ENCODE assay signal across 29 cellular contexts in the genomic region with DNA sequence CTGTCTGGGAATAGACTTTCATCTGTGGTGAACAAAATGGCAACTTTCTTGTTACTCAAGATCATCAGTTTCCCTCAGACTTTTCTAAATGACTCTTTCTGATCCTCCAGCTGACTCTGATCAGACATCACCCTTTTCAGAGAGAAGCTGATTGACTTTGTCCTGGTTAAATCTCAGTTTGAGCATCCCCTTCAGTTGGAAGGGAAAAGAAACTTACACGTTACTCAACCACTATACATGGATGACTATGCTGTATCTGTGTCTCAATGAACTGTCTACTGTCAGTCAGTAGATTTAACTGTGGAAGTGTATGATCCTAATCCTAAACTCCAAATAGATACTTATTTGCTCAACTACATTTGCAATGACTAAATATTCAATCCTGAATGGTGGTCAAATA.
"Had no signal": no experiment of that assay in that cellular context is flagged by ENCODE, and none has a peak within 500 bp of the region (broad histone marks: within the 10 kb centered on the region; RNA-seq: fewer than 3 reads in every experiment).

No MANE protein-coding gene starts in this region.

- H3K27me3 ChIP-seq: colonic mucosa, dorsolateral prefrontal cortex, esophagus muscularis mucosa, esophagus squamous epithelium, foreskin keratinocyte, gastrocnemius medialis, gastroesophageal sphincter, heart left ventricle, heart right ventricle had no signal

- DNase-seq: colonic mucosa; cortex of kidney; dermis blood vessel endothelial cell; dorsolateral prefrontal cortex; effector CD4-positive, alpha-beta T cell; effector CD8-positive, alpha-beta T cell; effector memory CD4-positive, alpha-beta T cell; effector memory CD8-positive, alpha-beta T cell; endodermal cell; erythroblast; esophagus squamous epithelium; foreskin fibroblast; foreskin keratinocyte; foreskin melanocyte; gastrocnemius medialis; glutamatergic neuron; head of caudate nucleus; heart left ventricle; heart right ventricle had no signal

- H3K4me1 ChIP-seq: colonic mucosa, esophagus muscularis mucosa, esophagus squamous epithelium, foreskin keratinocyte, gastrocnemius medialis, gastroesophageal sphincter, heart left ventricle, heart right ventricle had no signal

- H3K36me3 ChIP-seq: colonic mucosa, esophagus muscularis mucosa, esophagus squamous epithelium, gastrocnemius medialis, gastroesophageal sphincter, heart left ventricle, heart right ventricle had no signal

- H3K4me3 Mint-ChIP-seq: dendritic cell treated with granulocyte-macrophage colony-stimulating factor and Interleukin-4, amounts not matched to agents 40 ng/mL and 50 ng/mL, for 4 days; effector memory CD8-positive, alpha-beta T cell; endodermal cell had no signal

- H3K9me3 Mint-ChIP-seq: endodermal cell had no signal

- FAIRE-seq: colon, endometrium, endothelial cell of umbilical vein, frontal cortex had no signal

- H3K27ac Mint-ChIP-seq: dendritic cell treated with granulocyte-macrophage colony-stimulating factor and Interleukin-4, amounts not matched to agents 40 ng/mL and 50 ng/mL, for 4 days; effector memory CD8-positive, alpha-beta T cell; endodermal cell had no signal

- ATAC-seq: effector memory CD8-positive, alpha-beta T cell; esophagus mucosa; foreskin keratinocyte; gastrocnemius medialis; gastroesophageal sphincter; heart left ventricle; heart right ventricle had no signal

- H3K4me1 Mint-ChIP-seq: endodermal cell had no signal

- H3K27me3 Mint-ChIP-seq: dendritic cell treated with granulocyte-macrophage colony-stimulating factor and Interleukin-4, amounts not matched to agents 40 ng/mL and 50 ng/mL, for 4 days; effector memory CD8-positive, alpha-beta T cell had no signal

- H3K27ac ChIP-seq: colonic mucosa, coronary artery, dorsolateral prefrontal cortex, epithelial cell of prostate, esophagus muscularis mucosa, esophagus squamous epithelium, foreskin keratinocyte, gastrocnemius medialis, gastroesophageal sphincter, heart left ventricle, heart right ventricle had no signal

- H3K4me3 ChIP-seq: colonic mucosa, coronary artery, dorsolateral prefrontal cortex, esophagus muscularis mucosa, esophagus squamous epithelium, gastrocnemius medialis, gastroesophageal sphincter, heart left ventricle, heart right ventricle had no signal
